Comparison of ENCODE assay signal across 1 cellular context in genomic region chr10:7908541-7909210, GRCh38.
A peak's percentile ranks its signal among the peaks of the same experiment; 100 is the strongest.
TF ChIP-seq lines count a peak whose summit lies in the region.

No MANE protein-coding gene starts in this region.

TF ChIP-seq in HepG2, 621 proteins besides CTCF, POLR2A, EP300 and RAD21 (continued from another document and continues in another):
- TF ChIP-seq NR2F1 (CRISPR knock-in tag; IDR thresholded peaks at IDR 0.05), result peak; percentile 56 to 74; a peak in 2 of 4 replicates
- TF ChIP-seq, protein P1, sequence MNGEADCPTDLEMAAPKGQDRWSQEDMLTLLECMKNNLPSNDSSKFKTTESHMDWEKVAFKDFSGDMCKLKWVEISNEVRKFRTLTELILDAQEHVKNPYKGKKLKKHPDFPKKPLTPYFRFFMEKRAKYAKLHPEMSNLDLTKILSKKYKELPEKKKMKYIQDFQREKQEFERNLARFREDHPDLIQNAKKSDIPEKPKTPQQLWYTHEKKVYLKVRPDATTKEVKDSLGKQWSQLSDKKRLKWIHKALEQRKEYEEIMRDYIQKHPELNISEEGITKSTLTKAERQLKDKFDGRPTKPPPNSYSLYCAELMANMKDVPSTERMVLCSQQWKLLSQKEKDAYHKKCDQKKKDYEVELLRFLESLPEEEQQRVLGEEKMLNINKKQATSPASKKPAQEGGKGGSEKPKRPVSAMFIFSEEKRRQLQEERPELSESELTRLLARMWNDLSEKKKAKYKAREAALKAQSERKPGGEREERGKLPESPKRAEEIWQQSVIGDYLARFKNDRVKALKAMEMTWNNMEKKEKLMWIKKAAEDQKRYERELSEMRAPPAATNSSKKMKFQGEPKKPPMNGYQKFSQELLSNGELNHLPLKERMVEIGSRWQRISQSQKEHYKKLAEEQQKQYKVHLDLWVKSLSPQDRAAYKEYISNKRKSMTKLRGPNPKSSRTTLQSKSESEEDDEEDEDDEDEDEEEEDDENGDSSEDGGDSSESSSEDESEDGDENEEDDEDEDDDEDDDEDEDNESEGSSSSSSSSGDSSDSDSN (CRISPR knock-in tag; IDR thresholded peaks at IDR 0.05), result 0 out of 2 replicates have a peak, but pooled peaks have one; percentile 41
- TF ChIP-seq GFI1 (CRISPR knock-in tag; IDR thresholded peaks at IDR 0.05; ENCODE audit: borderline replicate concordance), result no peak
- no peak for TF ChIP-seq ZIK1 (CRISPR knock-in tag; IDR thresholded peaks at IDR 0.05; ENCODE audit: borderline replicate concordance, low read depth)
- TF ChIP-seq U2AF2 (IDR thresholded peaks at IDR 0.05; ENCODE audit: low read depth, low read length), result no peak
- no peak for TF ChIP-seq KIAA2018 (CRISPR knock-in tag; IDR thresholded peaks at IDR 0.05; ENCODE audit: borderline replicate concordance)
- TF ChIP-seq ZNF790 (CRISPR knock-in tag; IDR thresholded peaks at IDR 0.05; ENCODE audit: borderline replicate concordance), result no peak
- TF ChIP-seq MEIS2 (CRISPR knock-in tag; IDR thresholded peaks at IDR 0.05), result no peak
- peak; percentile 48 for TF ChIP-seq ASH2L (IDR thresholded peaks at IDR 0.05; ENCODE audit: insufficient read length, low read depth, low read length)
- peak; percentile 65; the same call in 1 of the 2 replicates for TF ChIP-seq HOXA3 (CRISPR knock-in tag; IDR thresholded peaks at IDR 0.05)
- TF ChIP-seq ZNF747 (CRISPR knock-in tag; IDR thresholded peaks at IDR 0.05; ENCODE audit: borderline replicate concordance), result no peak
- no peak for TF ChIP-seq SRSF1 (optimal IDR thresholded peaks at IDR 0.05; ENCODE audit: low read depth, low read length)
- TF ChIP-seq, protein P2, sequence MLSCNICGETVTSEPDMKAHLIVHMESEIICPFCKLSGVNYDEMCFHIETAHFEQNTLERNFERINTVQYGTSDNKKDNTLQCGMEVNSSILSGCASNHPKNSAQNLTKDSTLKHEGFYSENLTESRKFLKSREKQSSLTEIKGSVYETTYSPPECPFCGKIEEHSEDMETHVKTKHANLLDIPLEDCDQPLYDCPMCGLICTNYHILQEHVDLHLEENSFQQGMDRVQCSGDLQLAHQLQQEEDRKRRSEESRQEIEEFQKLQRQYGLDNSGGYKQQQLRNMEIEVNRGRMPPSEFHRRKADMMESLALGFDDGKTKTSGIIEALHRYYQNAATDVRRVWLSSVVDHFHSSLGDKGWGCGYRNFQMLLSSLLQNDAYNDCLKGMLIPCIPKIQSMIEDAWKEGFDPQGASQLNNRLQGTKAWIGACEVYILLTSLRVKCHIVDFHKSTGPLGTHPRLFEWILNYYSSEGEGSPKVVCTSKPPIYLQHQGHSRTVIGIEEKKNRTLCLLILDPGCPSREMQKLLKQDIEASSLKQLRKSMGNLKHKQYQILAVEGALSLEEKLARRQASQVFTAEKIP (CRISPR knock-in tag; IDR thresholded peaks at IDR 0.05; ENCODE audit: borderline replicate concordance), result no peak
- peak; percentile 83 for TF ChIP-seq KDM1A (CRISPR knock-in tag; IDR thresholded peaks at IDR 0.05)
- 0 out of 2 replicates have a peak, but pooled peaks have one; percentile 42 for TF ChIP-seq ZBTB26 (CRISPR knock-in tag; IDR thresholded peaks at IDR 0.05; ENCODE audit: borderline replicate concordance)
- peak; percentile 78 for TF ChIP-seq ARID5B (CRISPR knock-in tag; IDR thresholded peaks at IDR 0.05)
- TF ChIP-seq PPARG (CRISPR knock-in tag; conservative IDR thresholded peaks at IDR 0.05), result peak; percentile 86
- TF ChIP-seq IRF9 (CRISPR knock-in tag; IDR thresholded peaks at IDR 0.05; ENCODE audit: borderline replicate concordance), result no peak
- TF ChIP-seq, protein P3, sequence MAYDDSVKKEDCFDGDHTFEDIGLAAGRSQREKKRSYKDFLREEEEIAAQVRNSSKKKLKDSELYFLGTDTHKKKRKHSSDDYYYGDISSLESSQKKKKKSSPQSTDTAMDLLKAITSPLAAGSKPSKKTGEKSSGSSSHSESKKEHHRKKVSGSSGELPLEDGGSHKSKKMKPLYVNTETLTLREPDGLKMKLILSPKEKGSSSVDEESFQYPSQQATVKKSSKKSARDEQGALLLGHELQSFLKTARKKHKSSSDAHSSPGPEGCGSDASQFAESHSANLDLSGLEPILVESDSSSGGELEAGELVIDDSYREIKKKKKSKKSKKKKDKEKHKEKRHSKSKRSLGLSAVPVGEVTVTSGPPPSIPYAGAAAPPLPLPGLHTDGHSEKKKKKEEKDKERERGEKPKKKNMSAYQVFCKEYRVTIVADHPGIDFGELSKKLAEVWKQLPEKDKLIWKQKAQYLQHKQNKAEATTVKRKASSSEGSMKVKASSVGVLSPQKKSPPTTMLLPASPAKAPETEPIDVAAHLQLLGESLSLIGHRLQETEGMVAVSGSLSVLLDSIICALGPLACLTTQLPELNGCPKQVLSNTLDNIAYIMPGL (CRISPR knock-in tag; IDR thresholded peaks at IDR 0.05; ENCODE audit: borderline replicate concordance in 1 of 2, low read depth in 1 of 2), result peak in 1 of 2 experiments; percentile 63; a peak in 1 of 4 replicates
- TF ChIP-seq ZNF850 (CRISPR knock-in tag; conservative IDR thresholded peaks at IDR 0.05), result no peak
- TF ChIP-seq TCF12 (IDR thresholded peaks at IDR 0.05), result no peak
- TF ChIP-seq TCF12 (CRISPR knock-in tag; IDR thresholded peaks at IDR 0.05), result no peak
- TF ChIP-seq ZNF776 (CRISPR knock-in tag; IDR thresholded peaks at IDR 0.05), result no peak
- TF ChIP-seq, protein P4, sequence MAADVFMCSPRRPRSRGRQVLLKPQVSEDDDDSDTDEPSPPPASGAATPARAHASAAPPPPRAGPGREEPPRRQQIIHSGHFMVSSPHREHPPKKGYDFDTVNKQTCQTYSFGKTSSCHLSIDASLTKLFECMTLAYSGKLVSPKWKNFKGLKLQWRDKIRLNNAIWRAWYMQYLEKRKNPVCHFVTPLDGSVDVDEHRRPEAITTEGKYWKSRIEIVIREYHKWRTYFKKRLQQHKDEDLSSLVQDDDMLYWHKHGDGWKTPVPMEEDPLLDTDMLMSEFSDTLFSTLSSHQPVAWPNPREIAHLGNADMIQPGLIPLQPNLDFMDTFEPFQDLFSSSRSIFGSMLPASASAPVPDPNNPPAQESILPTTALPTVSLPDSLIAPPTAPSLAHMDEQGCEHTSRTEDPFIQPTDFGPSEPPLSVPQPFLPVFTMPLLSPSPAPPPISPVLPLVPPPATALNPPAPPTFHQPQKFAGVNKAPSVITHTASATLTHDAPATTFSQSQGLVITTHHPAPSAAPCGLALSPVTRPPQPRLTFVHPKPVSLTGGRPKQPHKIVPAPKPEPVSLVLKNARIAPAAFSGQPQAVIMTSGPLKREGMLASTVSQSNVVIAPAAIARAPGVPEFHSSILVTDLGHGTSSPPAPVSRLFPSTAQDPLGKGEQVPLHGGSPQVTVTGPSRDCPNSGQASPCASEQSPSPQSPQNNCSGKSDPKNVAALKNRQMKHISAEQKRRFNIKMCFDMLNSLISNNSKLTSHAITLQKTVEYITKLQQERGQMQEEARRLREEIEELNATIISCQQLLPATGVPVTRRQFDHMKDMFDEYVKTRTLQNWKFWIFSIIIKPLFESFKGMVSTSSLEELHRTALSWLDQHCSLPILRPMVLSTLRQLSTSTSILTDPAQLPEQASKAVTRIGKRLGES (CRISPR knock-in tag; IDR thresholded peaks at IDR 0.05; ENCODE audit: borderline replicate concordance), result no peak
- 0 out of 2 replicates have a peak, but pooled peaks have one; percentile 47 for TF ChIP-seq IRF2 (CRISPR knock-in tag; IDR thresholded peaks at IDR 0.05)
- TF ChIP-seq RBAK (CRISPR knock-in tag; IDR thresholded peaks at IDR 0.05), result no peak
- TF ChIP-seq CBX1 (IDR thresholded peaks at IDR 0.05; ENCODE audit: low read depth), result peak; percentile 44
- TF ChIP-seq SOX6 (IDR thresholded peaks at IDR 0.05), result no peak
- peak; percentile 53 for TF ChIP-seq SOX6 (CRISPR knock-in tag; IDR thresholded peaks at IDR 0.05)
